In genomic region chr14:21087294-21088091, GRCh38 we compare ENCODE assay signal across 8 cellular contexts. TPM values are rescaled to one million over a fixed set of nuclear protein-coding genes. Genes with fewer than 3 reads are reported as not detected.
DNase-seq lines count a peak whose midpoint lies in the region; ATAC-seq and TF ChIP-seq lines count a peak whose summit lies in the region.

No MANE protein-coding gene starts in this region.

- H2AK5ac ChIP-seq in H9 (ENCODE audit: insufficient read length, low read length) = no peak overlapping the region

- peaks cover 24 to 26% of the 10 kb centered on the region in 2 experiments for H3K4me1 Mint-ChIP-seq in H9

- no peaks in the 10 kb centered on the region; a peak in 3 of 5 replicates for H3K9me3 Mint-ChIP-seq in H9

- no peak overlapping the region for H4K5ac ChIP-seq in H9 (ENCODE audit: insufficient read length, low read depth, low read length)

- no peaks in the 10 kb centered on the region for H4K20me1 ChIP-seq in H9 (ENCODE audit: control insufficient read depth, insufficient read depth, insufficient read length)

- no peak overlapping the region for H2BK12ac ChIP-seq in H9 (ENCODE audit: insufficient read length, low read depth, low read length)

- H3K18ac ChIP-seq in H9 (ENCODE audit: insufficient read length, low read depth, low read length) = no peak overlapping the region

- no peak overlapping the region for H2BK5ac ChIP-seq in H9 (ENCODE audit: insufficient read length, low read length)

- WGBS in H9 (ENCODE audit: extremely low coverage, insufficient read length, low lambda C conversion rate) = no CpG with 5 or more reads among the region's 19 CpGs

- H3K23ac ChIP-seq in H9 (ENCODE audit: insufficient read length, low read depth, low read length) = no peak overlapping the region

- no peak overlapping the region; the same call in 1 of the 2 replicates for H3K4ac ChIP-seq in H9 (ENCODE audit: low read depth, low read length)

- H3K27ac ChIP-seq in H9 (ENCODE audit: insufficient read length, low read depth, low read length) = no peak overlapping the region

- H3K79me2 ChIP-seq in H9 (ENCODE audit: insufficient read depth, low read length) = no peaks in the 10 kb centered on the region

- H3K4me3 Mint-ChIP-seq in H9 = peak overlapping the region in 1 of 2 experiments; percentile 54; a peak in 2 of 5 replicates

- H3K9ac ChIP-seq in H9 (ENCODE audit: extremely low read depth, insufficient read length, low read length) = no peak overlapping the region

- H2BK120ac ChIP-seq in H9 (ENCODE audit: low read depth, low read length, poor library complexity, severe bottlenecking) = no peak overlapping the region

- no peak overlapping the region for H3K4me2 ChIP-seq in H9 (ENCODE audit: insufficient read depth, insufficient read length, low read length)

- peaks cover 58 to 84% (median 77%) of the 10 kb centered on the region in 3 experiments for H3K36me3 Mint-ChIP-seq in H9 (ENCODE audit: insufficient read depth in 1 of 3, low read depth in 3 of 3)

- H3K79me1 ChIP-seq in H9 (ENCODE audit: insufficient read depth, low read depth, low read length, poor library complexity, severe bottlenecking) = no peaks in the 10 kb centered on the region

- no peak overlapping the region for H3T11ph ChIP-seq in H9 (ENCODE audit: low read length)

- ATAC-seq in HG03095 (IDR thresholded peaks at IDR 0.05; ENCODE audit: unreplicated experiment) = no peak

- no peak overlapping the region for H4K91ac ChIP-seq in H9 (ENCODE audit: insufficient read length, low read depth, low read length)

- H3K23me2 ChIP-seq in H9 (ENCODE audit: insufficient read length, low read depth, low read length, poor library complexity, severe bottlenecking) = no peaks in the 10 kb centered on the region

- H2BK15ac ChIP-seq in H9 (ENCODE audit: low read depth, low read length) = no peak overlapping the region

- no peak overlapping the region for H3K4me3 ChIP-seq in fibroblast of villous mesenchyme (ENCODE audit: low read depth, low read length)

- H3K9me3 ChIP-seq in H9 (ENCODE audit: control insufficient read depth, low read depth, low read length) = no peaks in the 10 kb centered on the region

- no peak overlapping the region for H2BK20ac ChIP-seq in H9 (ENCODE audit: low read depth, low read length, poor library complexity, severe bottlenecking)

- no peak overlapping the region for H2AFZ ChIP-seq in H9 (ENCODE audit: low read length)

- no peaks in the 10 kb centered on the region; the same call in 1 of the 2 replicates for H3K4me1 ChIP-seq in H9 (ENCODE audit: insufficient read depth, low read length)

- peaks cover 2% of the 10 kb centered on the region; the same call in 1 of the 2 replicates for H3K27me3 Mint-ChIP-seq in H9 (ENCODE audit: low read depth)

- TF ChIP-seq CTCF in H9 (conservative IDR thresholded peaks at IDR 0.05) = no peak
- TF ChIP-seq CTCF in fibroblast of villous mesenchyme (IDR thresholded peaks at IDR 0.05; ENCODE audit: insufficient read depth, low read depth, low read length) = no peak

- H3K56ac ChIP-seq in H9 (ENCODE audit: insufficient read length, low read depth, low read length) = no peak overlapping the region

- no peak overlapping the region for H3K14ac ChIP-seq in H9 (ENCODE audit: insufficient read depth, low read length)

- H3K27me3 ChIP-seq in H9 (ENCODE audit: insufficient read depth, low read length) = no peaks in the 10 kb centered on the region

- no peak overlapping the region for H4K8ac ChIP-seq in H9 (replicated peaks; ENCODE audit: insufficient read length, low read depth, low read length)

- peak overlapping the region; percentile 63 to 96 (median 67); a peak in 6 of 7 replicates for H3K27ac Mint-ChIP-seq in H9

- DNase-seq in DMS 273 (lab: John Stamatoyannopoulos, UW; ENCODE audit: unreplicated experiment) (peak; percentile 83), H9 (peak; percentile 90), NCI-H2196 (lab: John Stamatoyannopoulos, UW; ENCODE audit: unreplicated experiment) (peak; percentile 77), activated T-helper 1 cell treated with Interleukin-2 at 50 U/mL for 16 hours (ENCODE audit: low read depth) (peak; percentile 58), fibroblast of villous mesenchyme (ENCODE audit: low read depth) (peak; percentile 62), nucleus accumbens (lab: John Stamatoyannopoulos, UW) (peak in 45 of 56 donors; percentile 13 to 93 (median 60)), NCI-H526 treated with DMSO at 0.1 percent for 48 hours (lab: John Stamatoyannopoulos, UW) (no peak)

RNA-seq across cellular contexts. Expression of gene ZNF219, which starts 11.0 kb away (rescaled TPM):
- total RNA-seq in H9 (2021) (84.5 and 87.6 TPM in 2 replicates), fibroblast of villous mesenchyme (1.7 and 2.6 TPM in 2 replicates)

RNA-seq across cellular contexts. Expression of gene TMEM253, which starts 13.4 kb away (rescaled TPM):
- total RNA-seq in H9 (2021) = 1.9 and 2.2 TPM in 2 replicates
- 0.64 TPM in 1 of 2 replicates, not detected in the other for total RNA-seq in fibroblast of villous mesenchyme

RNA-seq across cellular contexts. Expression of gene ARHGEF40, which starts 17.4 kb away (rescaled TPM):
- total RNA-seq in H9 (2021) (71.1 and 71.4 TPM in 2 replicates), fibroblast of villous mesenchyme (39.6 and 45.3 TPM in 2 replicates)

RNA-seq across cellular contexts. Expression of gene RNASE8, which starts 29.9 kb away (rescaled TPM):
- total RNA-seq in H9 (2021) = not detected in 2 replicates
- not detected in 2 replicates for total RNA-seq in fibroblast of villous mesenchyme

RNA-seq across cellular contexts. Expression of gene RNASE7, which starts 45.3 kb away (rescaled TPM):
- not detected in 2 replicates for total RNA-seq in H9 (2021)
- not detected in 2 replicates for total RNA-seq in fibroblast of villous mesenchyme

Comparison
In these comparisons a context has a peak if more than half of its experiments do, and no peak if none do; other contexts are left out.
1. RNA of gene ZNF219, which starts 11.0 kb away (total RNA-seq): 84.5 to 87.6 TPM in H9; 1.7 to 2.6 TPM in fibroblast of villous mesenchyme; every median in the first group is over 10 times any median in the second.